ENCODE assay signal across 13 cellular contexts in the genomic region with DNA sequence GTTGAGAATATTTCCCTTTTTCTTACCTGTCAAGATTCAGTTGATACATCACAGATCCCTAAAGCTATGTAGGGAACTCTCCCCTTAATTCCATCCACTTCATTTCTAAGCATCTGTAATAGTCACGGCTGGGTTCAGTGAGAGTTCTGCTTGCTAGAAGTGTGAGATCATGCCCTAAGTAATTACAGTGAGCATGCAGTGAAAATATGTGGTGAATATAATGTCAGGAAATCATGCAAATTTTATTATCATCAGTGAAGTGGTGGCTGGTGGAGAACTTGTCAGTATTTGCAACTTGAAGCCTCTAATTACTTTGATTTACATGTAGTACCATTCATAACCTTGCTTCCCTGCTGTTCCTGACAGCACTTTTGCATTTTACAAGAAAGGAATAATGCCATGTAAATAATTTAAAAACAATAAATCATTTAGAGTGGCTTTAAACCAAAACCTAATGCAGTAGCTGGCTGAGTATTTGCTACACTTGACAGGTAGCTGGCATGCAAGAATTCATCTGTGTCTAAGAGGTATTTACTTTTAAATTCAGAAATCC. TPM values are rescaled to one million over a fixed set of nuclear protein-coding genes. Genes with fewer than 3 reads are reported as not detected.
DNase-seq lines count a peak whose midpoint lies in the region; ATAC-seq, FAIRE-seq and TF ChIP-seq lines count a peak whose summit lies in the region.
"Had no signal": no experiment of that assay in that cellular context is flagged by ENCODE, and none has a peak within 500 bp of the region (broad histone marks: within the 10 kb centered on the region; RNA-seq: fewer than 3 reads in every experiment).

No MANE protein-coding gene starts in this region.

- WGBS in K562 (ENCODE audit: insufficient coverage, low coverage, missing lambda C conversion rate) = 23% methylated on average over 1 of the region's 1 CpG
- 32 to 48% (median 39%) methylated on average over 1 of the region's 1 CpG for WGBS in ovary, 3 donors
- 35 to 37% methylated on average over 1 of the region's 1 CpG for WGBS in thyroid gland, 2 donors

- ATAC-seq in K562 (no peak), omental fat pad (ENCODE audit: low FRiP score) (peak; percentile 52), sciatic nerve (no peak)
- ATAC-seq: stimulated activated naive CD8-positive, alpha-beta T cell treated with anti-CD3 and anti-CD28 coated beads, Interleukin-15, Interleukin-2, amounts not matched to agents 100 U/mL and 50 U/mL, for 24 hours had no signal

- no peak overlapping the region for H3K4me3 ChIP-seq in K562
- no peak overlapping the region for H3K4me3 ChIP-seq in ovary
- no peak overlapping the region for H3K4me3 ChIP-seq in thyroid gland (replicated peaks in 1 of 3)
- H3K4me3 ChIP-seq: lower lobe of right lung had no signal

- H3K79me2 ChIP-seq in K562 (ENCODE audit: control insufficient read depth, insufficient read depth, low read length) = no peaks in the 10 kb centered on the region

- no peaks in the 10 kb centered on the region for H3K9me1 ChIP-seq in K562 (ENCODE audit: control insufficient read depth, insufficient read depth, low read length)

- no peak for TF ChIP-seq POLR2A in K562 (conservative IDR thresholded peaks at IDR 0.05)
- TF ChIP-seq POLR2A in ovary (IDR thresholded peaks at IDR 0.05) = no peak
- no peak for TF ChIP-seq POLR2A in thyroid gland (IDR thresholded peaks at IDR 0.05)

- POLR2A ChIA-PET in K562 (lab: Yijun Ruan, JAX) = interaction anchor here (0.6 to 1.2 kb wide), 2 partner anchors 13 to 29 kb away, joined by 3 read pairs; no protein-coding TSS in a partner anchor

- in situ Hi-C loops in K562 (cut with MboI) = no loop called here

- no TSS peak for BruUV-seq in K562 (replicated peaks; lab: Mats Ljungman, UMichigan)

- H3K4me1 ChIP-seq in K562 (replicated peaks in 1 of 2; ENCODE audit: control insufficient read depth in 2 of 2, insufficient read depth in 2 of 2, low read length in 2 of 2) (no peaks in the 10 kb centered on the region), ovary (ENCODE audit: insufficient read depth) (no peaks in the 10 kb centered on the region), thyroid gland (no peaks in the 10 kb centered on the region)
- H3K4me1 ChIP-seq: lower lobe of right lung had no signal

- H2AFZ ChIP-seq in K562 (ENCODE audit: low read depth, low read length) = peak overlapping the region; percentile 58; the same call in 1 of the 2 replicates

- DNase-seq in GM03348 (ENCODE audit: low spot score) (peak; percentile 24), NCI-H2029 treated with DMSO at 0.1 percent for 48 hours (lab: John Stamatoyannopoulos, UW) (peak; percentile 55), K562 (ENCODE audit: extremely low read depth in 1 of 4, low spot score in 3 of 4) (no peak), omental fat pad (ENCODE audit: low spot score) (no peak), sciatic nerve (ENCODE audit: low spot score) (no peak), ovary (no peak), thyroid gland (no peak)
- no peak for DNase-seq in stimulated activated CD8-positive, alpha-beta memory T cell treated with anti-CD3 and anti-CD28 coated beads, Interleukin-4, amount 100 ng/mL, for 48 hours
- DNase-seq: lower lobe of right lung; stimulated activated naive CD8-positive, alpha-beta T cell treated with anti-CD3 and anti-CD28 coated beads, Interleukin-15, Interleukin-2, amounts not matched to agents 100 U/mL and 50 U/mL, for 24 hours had no signal

- no peak overlapping the region for H3K27ac ChIP-seq in K562 (ENCODE audit: extremely low read depth, low read depth, low read length)
- no peak overlapping the region for H3K27ac ChIP-seq in ovary
- no peak overlapping the region for H3K27ac ChIP-seq in thyroid gland
- H3K27ac ChIP-seq: lower lobe of right lung had no signal

- CTCF ChIA-PET in K562 (lab: Yijun Ruan, JAX; ENCODE audit: low intra/inter-chr PET ratio) = no interaction called here

- no peak for FAIRE-seq in K562 (lab: Jason Lieb, UNC)
- FAIRE-seq: TTC549 had no signal

- TF ChIP-seq RAD21 in K562 (CRISPR knock-in tag; conservative IDR thresholded peaks at IDR 0.05 in 1 of 2, IDR thresholded peaks at IDR 0.05 in 1 of 2) = no peak

- no peak for TF ChIP-seq EP300 in K562 (IDR thresholded peaks at IDR 0.05; ENCODE audit: low read length)
- no peak for TF ChIP-seq EP300 in ovary (IDR thresholded peaks at IDR 0.05)

- H4K20me1 ChIP-seq in K562 (replicated peaks; ENCODE audit: control insufficient read depth, insufficient read depth, low read length) = no peaks in the 10 kb centered on the region

- no peak overlapping the region for H3K9ac ChIP-seq in K562 (ENCODE audit: insufficient read depth in 1 of 2, low read depth in 2 of 2, low read length in 2 of 2)

- no peaks in the 10 kb centered on the region for H3K27me3 ChIP-seq in K562 (ENCODE audit: control insufficient read depth in 2 of 2, insufficient read depth in 2 of 2, low read length in 2 of 2)
- H3K27me3 ChIP-seq in ovary = no peaks in the 10 kb centered on the region
- H3K27me3 ChIP-seq in thyroid gland = no peaks in the 10 kb centered on the region

- no peak for TF ChIP-seq CTCF in K562 (IDR thresholded peaks at IDR 0.05 in 2 of 3, conservative IDR thresholded peaks at IDR 0.05 in 1 of 3; ENCODE audit: insufficient read depth in 2 of 3, low read depth in 1 of 3, low read length in 3 of 3)
- TF ChIP-seq CTCF in omental fat pad (IDR thresholded peaks at IDR 0.05) = no peak
- TF ChIP-seq CTCF in ovary (IDR thresholded peaks at IDR 0.05) = no peak
- no peak for TF ChIP-seq CTCF in thyroid gland (IDR thresholded peaks at IDR 0.05)

- no peaks in the 10 kb centered on the region for H3K9me3 ChIP-seq in K562 (replicated peaks; ENCODE audit: control insufficient read depth, insufficient read depth, low read depth, low read length)
- H3K9me3 ChIP-seq in ovary = no peaks in the 10 kb centered on the region
- H3K9me3 ChIP-seq in thyroid gland = no peaks in the 10 kb centered on the region
- H3K9me3 ChIP-seq: lower lobe of right lung had no signal

- H3K4me2 ChIP-seq in K562 (ENCODE audit: insufficient read depth, low read length) = no peak overlapping the region

- H3K36me3 ChIP-seq in K562 (ENCODE audit: control insufficient read depth, insufficient read depth, low read length) (no peaks in the 10 kb centered on the region), ovary (no peaks in the 10 kb centered on the region), thyroid gland (no peaks in the 10 kb centered on the region)
- H3K36me3 ChIP-seq: lower lobe of right lung had no signal

- intact Hi-C loops in K562 (cut with micrococcal nuclease) = no loop called here
- intact Hi-C loops in sciatic nerve (cut with DNase I) = no loop called here
- intact Hi-C loops in ovary (cut with DNase I) = no loop called here
- intact Hi-C loops in thyroid gland (cut with DNase I) = no loop called here

TF ChIP-seq in K562, 482 proteins besides CTCF, POLR2A, EP300 and RAD21 (continues in another document):
- no peak for TF ChIP-seq TCF7L2 (IDR thresholded peaks at IDR 0.05; ENCODE audit: low read depth, low read length)
- no peak for TF ChIP-seq ZNF436 (CRISPR knock-in tag; IDR thresholded peaks at IDR 0.05)
- no peak for TF ChIP-seq ZBTB17 (CRISPR knock-in tag; IDR thresholded peaks at IDR 0.05)
- no peak for TF ChIP-seq EGR1 (conservative IDR thresholded peaks at IDR 0.05)

RNA-seq across cellular contexts. Expression of gene CFAP299, which starts 28.3 kb away (rescaled TPM):
- total RNA-seq in K562 (2011; cell fraction: chromatin; rRNA removed; ENCODE audit: low replicate concordance) = 3.1 and 6.3 TPM in 2 replicates
- total RNA-seq in K562 (2011; cell fraction: nucleolus; rRNA removed) = 1.8 and 2.9 TPM in 2 replicates
- 5.4 and 7.1 TPM in 2 replicates for total RNA-seq in K562 (2011; cell fraction: nucleoplasm; rRNA removed)
- total RNA-seq in K562 (2014; rRNA removed) (0.82 and 3.0 TPM in 2 replicates), K562 (2014; rRNA removed; fragmentation: Illumina TruSeq; extraction: Trizol) (0.61 and 0.62 TPM in 2 replicates), K562 (2015; rRNA removed; fragmentation: Illumina TruSeq; extraction: Trizol) (0.87 and 1.0 TPM in 2 replicates), K562 (2021) (0.09 and 0.67 TPM in 2 replicates), omental fat pad (under 1 TPM in 1 of 4 donors, not detected in 3; 0.79 TPM), sciatic nerve (0.22 TPM), ovary (10 to 100 TPM in 1 of 7 donors, 1 to 10 TPM in 2, under 1 TPM in 2, not detected in 2; 0.77 to 17.0 (median 1.0) TPM), thyroid gland (1 to 10 TPM in 3 of 4 donors, not detected in 1; 1.3 to 2.8 (median 2.7) TPM)
- polyA plus RNA-seq in K562 (2011; rRNA removed) (0.39 and 0.81 TPM in 2 replicates), K562 (2014; fragmentation: Illumina TruSeq; extraction: Trizol) (0.29 and 0.76 TPM in 2 replicates), K562 (2014; fragmentation: Nextera tagmentation; extraction: Ambion mirVana) (under 1 TPM; 0.69 to 0.78 TPM), K562 (2014; rRNA removed) (0.33 TPM in 1 of 2 replicates, not detected in the other), ovary (under 1 TPM; 0.32 to 0.33 TPM)
- 0.16 TPM in 1 of 2 replicates, not detected in the other for polyA plus RNA-seq in K562 (2011; cell fraction: cytosol; rRNA removed)
- 0.84 and 1.4 TPM in 2 replicates for polyA plus RNA-seq in K562 (2011; cell fraction: nucleus; rRNA removed)
- polyA plus RNA-seq in K562 (2012) = 0.94 and 1.2 TPM in 2 replicates
- 2.9 and 3.5 TPM in 2 replicates for polyA minus RNA-seq in K562 (2011; rRNA and poly(A)+ RNA removed)
- not detected in 2 replicates for polyA minus RNA-seq in K562 (2011; cell fraction: cytosol; rRNA and poly(A)+ RNA removed)
- polyA minus RNA-seq in K562 (2011; cell fraction: nucleus; rRNA and poly(A)+ RNA removed) = 5.4 and 6.0 TPM in 2 replicates
- total RNA-seq: activated T-helper 1 cell treated with anti-CD3 and anti-CD28 coated beads, Interleukin-12 subunit alpha, Interleukin-12 subunit beta, Interleukin-2, Interleukin-4 antibody, amounts not matched to agents 30 ng/mL and 10 ng/mL and 1 ng/mL, durations not matched to agents 14 hours and 24 hours and 36 hours; NCI-H460 had no signal

RNA-seq across cellular contexts. Expression of gene FGF5, which starts 40.8 kb away (rescaled TPM):
- total RNA-seq in K562 (2011; cell fraction: chromatin; rRNA removed; ENCODE audit: low replicate concordance) = 3.0 and 3.2 TPM in 2 replicates
- 2.0 and 3.2 TPM in 2 replicates for total RNA-seq in K562 (2011; cell fraction: nucleolus; rRNA removed)
- total RNA-seq in K562 (2011; cell fraction: nucleoplasm; rRNA removed) = 3.2 and 6.8 TPM in 2 replicates
- total RNA-seq in K562 (2014; rRNA removed) = 0.37 and 0.41 TPM in 2 replicates
- 1.1 and 1.4 TPM in 2 replicates for total RNA-seq in K562 (2014; rRNA removed; fragmentation: Illumina TruSeq; extraction: Trizol)
- total RNA-seq in K562 (2015; rRNA removed; fragmentation: Illumina TruSeq; extraction: Trizol) = 0.68 and 0.76 TPM in 2 replicates
- total RNA-seq in K562 (2021) = 2.0 and 2.7 TPM in 2 replicates
- polyA plus RNA-seq in K562 (2011; rRNA removed) = 2.2 and 2.7 TPM in 2 replicates
- polyA plus RNA-seq in K562 (2011; cell fraction: cytosol; rRNA removed) = 1.3 and 3.6 TPM in 2 replicates
- polyA plus RNA-seq in K562 (2011; cell fraction: nucleus; rRNA removed) = 0.93 and 2.8 TPM in 2 replicates
- polyA plus RNA-seq in K562 (2012) = 1.2 and 2.4 TPM in 2 replicates
- 1.4 TPM in 2 replicates for polyA plus RNA-seq in K562 (2014; fragmentation: Illumina TruSeq; extraction: Trizol)
- under 1 TPM; 0.38 to 0.61 TPM for polyA plus RNA-seq in K562 (2014; fragmentation: Nextera tagmentation; extraction: Ambion mirVana)
- 1.1 and 1.2 TPM in 2 replicates for polyA plus RNA-seq in K562 (2014; rRNA removed)
- 2.2 and 2.5 TPM in 2 replicates for polyA minus RNA-seq in K562 (2011; rRNA and poly(A)+ RNA removed)
- 1.7 and 4.0 TPM in 2 replicates for polyA minus RNA-seq in K562 (2011; cell fraction: cytosol; rRNA and poly(A)+ RNA removed)
- polyA minus RNA-seq in K562 (2011; cell fraction: nucleus; rRNA and poly(A)+ RNA removed) = 3.9 and 6.6 TPM in 2 replicates
- total RNA-seq in omental fat pad = under 1 TPM in 1 of 4 donors, not detected in 3; 0.09 TPM
- total RNA-seq in sciatic nerve = 0.31 TPM
- total RNA-seq in ovary = 1 to 10 TPM in 1 of 7 donors, under 1 TPM in 3, not detected in 3; 0.10 to 1.8 (median 0.49) TPM
- under 1 TPM; 0.03 to 0.06 TPM for polyA plus RNA-seq in ovary
- total RNA-seq in thyroid gland = not detected
- total RNA-seq: activated T-helper 1 cell treated with anti-CD3 and anti-CD28 coated beads, Interleukin-12 subunit alpha, Interleukin-12 subunit beta, Interleukin-2, Interleukin-4 antibody, amounts not matched to agents 30 ng/mL and 10 ng/mL and 1 ng/mL, durations not matched to agents 14 hours and 24 hours and 36 hours; lower lobe of right lung; NCI-H460 had no signal

Comparison
In these comparisons a context has a peak if more than half of its experiments do, and no peak if none do; other contexts are left out.
1. DNase-seq: peak in GM03348 (single experiment) and NCI-H2029 treated with DMSO at 0.1 percent for 48 hours (single experiment); none in K562 (0 of 4), omental fat pad (single experiment), sciatic nerve (single experiment), stimulated activated CD8-positive, alpha-beta memory T cell treated with anti-CD3 and anti-CD28 coated beads, Interleukin-4, amount 100 ng/mL, for 48 hours (single experiment), ovary (0 of 5) and thyroid gland (0 of 2).